26 cellular contexts compared by ENCODE assay signal in genomic region chr12:119994892-119995658, GRCh38. TPM values are rescaled to one million over a fixed set of nuclear protein-coding genes. Genes with fewer than 3 reads are reported as not detected.
DNase-seq lines count a peak whose midpoint lies in the region; ATAC-seq and TF ChIP-seq lines count a peak whose summit lies in the region.
"Had no signal": no experiment of that assay in that cellular context is flagged by ENCODE, and none has a peak within 500 bp of the region (broad histone marks: within the 10 kb centered on the region; RNA-seq: fewer than 3 reads in every experiment).

No MANE protein-coding gene starts in this region.

- no peaks in the 10 kb centered on the region for H3K4me1 ChIP-seq in HEK293 (ENCODE audit: control insufficient read depth, insufficient read depth, low read length)
- peaks cover 9% of the 10 kb centered on the region for H3K4me1 ChIP-seq in effector memory CD4-positive, alpha-beta T cell (ENCODE audit: control insufficient read depth, insufficient read depth, low read length, poor library complexity, severe bottlenecking)

- peaks cover 87% of the 10 kb centered on the region for H3K4me1 Mint-ChIP-seq in activated T-cell treated with anti-CD3 and anti-CD28 coated beads, Interleukin-2, amount 50 U/mL, for 24 hours (ENCODE audit: low read depth)
- H3K4me1 Mint-ChIP-seq in activated T-cell treated with anti-CD3 and anti-CD28 coated beads, Interleukin-2, amount 50 U/mL, for 4 hours (ENCODE audit: low read depth) = peaks cover 55% of the 10 kb centered on the region
- H3K4me1 Mint-ChIP-seq in nephron = peaks cover 30% of the 10 kb centered on the region

- no peak overlapping the region for H3K27ac ChIP-seq in HEK293 (ENCODE audit: extremely low read depth, low read depth, low read length)
- no peak overlapping the region for H3K27ac ChIP-seq in effector memory CD4-positive, alpha-beta T cell (ENCODE audit: insufficient read depth, low read length, poor library complexity, severe bottlenecking)
- H3K27ac ChIP-seq: BLaER1 had no signal

- no peaks in the 10 kb centered on the region for H3K27me3 Mint-ChIP-seq in activated T-cell treated with anti-CD3 and anti-CD28 coated beads, Interleukin-2, amount 50 U/mL, for 24 hours
- H3K27me3 Mint-ChIP-seq in activated T-cell treated with anti-CD3 and anti-CD28 coated beads, Interleukin-2, amount 50 U/mL, for 4 hours (ENCODE audit: low read depth) = no peaks in the 10 kb centered on the region
- peaks cover 28% of the 10 kb centered on the region for H3K27me3 Mint-ChIP-seq in nephron (ENCODE audit: low read depth)
- H3K27me3 Mint-ChIP-seq: memory B cell had no signal

- H3K36me3 Mint-ChIP-seq in activated T-cell treated with anti-CD3 and anti-CD28 coated beads, Interleukin-2, amount 50 U/mL, for 24 hours (ENCODE audit: low read depth) = peaks cover 98% of the 10 kb centered on the region
- peaks cover 55% of the 10 kb centered on the region for H3K36me3 Mint-ChIP-seq in activated T-cell treated with anti-CD3 and anti-CD28 coated beads, Interleukin-2, amount 50 U/mL, for 4 hours (ENCODE audit: insufficient read depth)
- H3K36me3 Mint-ChIP-seq in nephron (ENCODE audit: low read depth) = no peaks in the 10 kb centered on the region

- no peak for ATAC-seq in activated T-cell treated with anti-CD3 and anti-CD28 coated beads, Interleukin-2, amount 50 U/mL, for 4 hours
- no peak for ATAC-seq in GM18861 (IDR thresholded peaks at IDR 0.05; ENCODE audit: unreplicated experiment)
- ATAC-seq: activated CD8-positive, alpha-beta T cell treated with anti-CD3 and anti-CD28 coated beads, Interleukin-2, amount 10 ng/mL, durations not matched to agents 7 days and 5 days; left lobe of liver; Panc1; right cardiac atrium had no signal

- POLR2A ChIA-PET in HEK293 (lab: Yijun Ruan, JAX) = no interaction called here

- no peaks in the 10 kb centered on the region for H3K9me3 Mint-ChIP-seq in activated T-cell treated with anti-CD3 and anti-CD28 coated beads, Interleukin-2, amount 50 U/mL, for 24 hours
- H3K9me3 Mint-ChIP-seq in activated T-cell treated with anti-CD3 and anti-CD28 coated beads, Interleukin-2, amount 50 U/mL, for 4 hours = no peaks in the 10 kb centered on the region
- H3K9me3 Mint-ChIP-seq in nephron = no peaks in the 10 kb centered on the region
- H3K9me3 Mint-ChIP-seq: HFFc6, memory B cell had no signal

- H3K9me3 ChIP-seq in HEK293 (ENCODE audit: control insufficient read depth, insufficient read depth, low read depth, low read length) = no peaks in the 10 kb centered on the region
- no peaks in the 10 kb centered on the region for H3K9me3 ChIP-seq in effector memory CD4-positive, alpha-beta T cell (ENCODE audit: control insufficient read depth, low read length)
- H3K9me3 ChIP-seq: BLaER1 had no signal

- H3K4me3 Mint-ChIP-seq in activated T-cell treated with anti-CD3 and anti-CD28 coated beads, Interleukin-2, amount 50 U/mL, for 24 hours = no peak overlapping the region
- H3K4me3 Mint-ChIP-seq in activated T-cell treated with anti-CD3 and anti-CD28 coated beads, Interleukin-2, amount 50 U/mL, for 4 hours = no peak overlapping the region
- no peak overlapping the region for H3K4me3 Mint-ChIP-seq in nephron
- H3K4me3 Mint-ChIP-seq: activated CD8-positive, alpha-beta T cell treated with anti-CD3 and anti-CD28 coated beads, Interleukin-2, amount 10 ng/mL, durations not matched to agents 7 days and 5 days; HFFc6; memory B cell had no signal

- no peak for TF ChIP-seq CTCF in HEK293 (tag by site-specific recombination; IDR thresholded peaks at IDR 0.05)
- no peak for TF ChIP-seq CTCF in nephron (IDR thresholded peaks at IDR 0.05; ENCODE audit: unreplicated experiment in 3 of 3)

- H3K36me3 ChIP-seq in HEK293 (ENCODE audit: control insufficient read depth in 2 of 2, insufficient read depth in 1 of 2, low read length in 2 of 2) = no peaks in the 10 kb centered on the region
- peaks cover 11% of the 10 kb centered on the region for H3K36me3 ChIP-seq in effector memory CD4-positive, alpha-beta T cell (ENCODE audit: control insufficient read depth, insufficient read depth, low read length)
- H3K36me3 ChIP-seq: BLaER1 had no signal

- no peaks in the 10 kb centered on the region for H3K27me3 ChIP-seq in effector memory CD4-positive, alpha-beta T cell (replicated peaks; ENCODE audit: control insufficient read depth, insufficient read depth, low read length, poor library complexity, severe bottlenecking)

- H3K4me3 ChIP-seq in HEK293 (ENCODE audit: low read depth, low read length) = no peak overlapping the region
- H3K4me3 ChIP-seq in effector memory CD4-positive, alpha-beta T cell (ENCODE audit: insufficient read depth, low read depth, low read length, poor library complexity, severe bottlenecking) = no peak overlapping the region
- H3K4me3 ChIP-seq: BLaER1 had no signal

- CTCF ChIA-PET in HEK293 (lab: Yijun Ruan, JAX) = no interaction called here

- peak overlapping the region; percentile 95 for H3K27ac Mint-ChIP-seq in activated T-cell treated with anti-CD3 and anti-CD28 coated beads, Interleukin-2, amount 50 U/mL, for 24 hours
- H3K27ac Mint-ChIP-seq in nephron = peak overlapping the region in 2 of 3 experiments; percentile 18 to 41
- H3K27ac Mint-ChIP-seq: activated CD8-positive, alpha-beta T cell treated with anti-CD3 and anti-CD28 coated beads, Interleukin-2, amount 10 ng/mL, durations not matched to agents 7 days and 5 days; HFFc6; memory B cell had no signal

- no peak for DNase-seq in activated T-cell treated with anti-CD3 and anti-CD28 coated beads, Interleukin-2, amount 50 U/mL, for 24 hours
- no peak for DNase-seq in activated T-cell treated with anti-CD3 and anti-CD28 coated beads, Interleukin-2, amount 50 U/mL, for 4 hours
- DNase-seq in RPMI8226 = peak; percentile 13
- no peak for DNase-seq in effector memory CD4-positive, alpha-beta T cell
- DNase-seq: activated CD8-positive, alpha-beta T cell treated with anti-CD3 and anti-CD28 coated beads, Interleukin-2, amount 10 ng/mL, durations not matched to agents 7 days and 5 days; activated gamma-delta T cell treated with Interleukin-2 at 50 U/mL for 16 hours; amygdala; GF-D8; HFFc6; hypothalamus; NCI-H1694; NCI-H226; NCI-H774; right cardiac atrium; SHP77 treated with DMSO at 0.1 percent for 48 hours; stimulated activated CD4-positive, alpha-beta T cell treated with anti-CD3 and anti-CD28 coated beads, Interleukin-12 subunit alpha, Interleukin-12 subunit beta, amount 100 ng/mL, for 4 hours; stimulated activated CD4-positive, alpha-beta T cell treated with anti-CD3 and anti-CD28 coated beads, Interleukin-4, amount 100 ng/mL, for 1 hour; SW 1271; trophoblast cell had no signal

TF ChIP-seq in HEK293, 187 proteins besides CTCF, POLR2A, EP300 and RAD21:
- TF ChIP-seq, protein P1, sequence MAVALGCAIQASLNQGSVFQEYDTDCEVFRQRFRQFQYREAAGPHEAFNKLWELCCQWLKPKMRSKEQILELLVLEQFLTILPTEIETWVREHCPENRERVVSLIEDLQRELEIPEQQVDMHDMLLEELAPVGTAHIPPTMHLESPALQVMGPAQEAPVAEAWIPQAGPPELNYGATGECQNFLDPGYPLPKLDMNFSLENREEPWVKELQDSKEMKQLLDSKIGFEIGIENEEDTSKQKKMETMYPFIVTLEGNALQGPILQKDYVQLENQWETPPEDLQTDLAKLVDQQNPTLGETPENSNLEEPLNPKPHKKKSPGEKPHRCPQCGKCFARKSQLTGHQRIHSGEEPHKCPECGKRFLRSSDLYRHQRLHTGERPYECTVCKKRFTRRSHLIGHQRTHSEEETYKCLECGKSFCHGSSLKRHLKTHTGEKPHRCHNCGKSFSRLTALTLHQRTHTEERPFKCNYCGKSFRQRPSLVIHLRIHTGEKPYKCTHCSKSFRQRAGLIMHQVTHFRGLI (tag by site-specific recombination; IDR thresholded peaks at IDR 0.05) = peak; percentile 77
- TF ChIP-seq ZNF837 (tag by site-specific recombination; IDR thresholded peaks at IDR 0.05) = no peak

RNA-seq across cellular contexts. Expression of gene BICDL1, which starts 6.0 kb away (rescaled TPM):
- total RNA-seq in activated T-cell treated with anti-CD3 and anti-CD28 coated beads, Interleukin-2, amount 50 U/mL, for 4 hours = 100 to 1,000 TPM; 121 to 152 (median 130) TPM
